In genomic region chr10:89580243-89580642, GRCh38 we compare ENCODE assay signal across 20 cellular contexts. TPM values are rescaled to one million over a fixed set of nuclear protein-coding genes. Genes with fewer than 3 reads are reported as not detected.
DNase-seq lines count a peak whose midpoint lies in the region; ATAC-seq, FAIRE-seq and TF ChIP-seq lines count a peak whose summit lies in the region.
"Had no signal": no experiment of that assay in that cellular context is flagged by ENCODE, and none has a peak within 500 bp of the region (broad histone marks: within the 10 kb centered on the region; RNA-seq: fewer than 3 reads in every experiment).

No MANE protein-coding gene starts in this region.

- H3K27ac ChIP-seq in pancreas = no peak overlapping the region
- H3K27ac ChIP-seq: BLaER1 treated with 17β-estradiol and CSF1 and Interleukin-3, amounts not matched to agents 10 nM and 100 nM had no signal

- no peaks in the 10 kb centered on the region for H3K4me1 ChIP-seq in pancreas
- H3K4me1 ChIP-seq: BLaER1 treated with 17β-estradiol and CSF1 and Interleukin-3, amounts not matched to agents 10 nM and 100 nM had no signal

- peak; percentile 78 for ATAC-seq in left lobe of liver
- no peak for ATAC-seq in GM19023 (IDR thresholded peaks at IDR 0.05; ENCODE audit: unreplicated experiment)
- no peak for ATAC-seq in pancreas
- ATAC-seq: CD8-positive, alpha-beta T cell; K562; PC-3 had no signal

- no peak overlapping the region for H3K4me3 ChIP-seq in pancreas
- H3K4me3 ChIP-seq: BLaER1 treated with 17β-estradiol and CSF1 and Interleukin-3, amounts not matched to agents 10 nM and 100 nM; K562 had no signal

- FAIRE-seq in GM18507 (lab: Jason Lieb, UNC) (peak; percentile 5), pancreas (lab: Jason Lieb, UNC) (no peak)
- FAIRE-seq: GM12891, H1, K562 had no signal

- H3K27me3 ChIP-seq in pancreas = no peaks in the 10 kb centered on the region
- H3K27me3 ChIP-seq: BLaER1 treated with 17β-estradiol and CSF1 and Interleukin-3, amounts not matched to agents 10 nM and 100 nM had no signal

- no peaks in the 10 kb centered on the region for H3K9me3 ChIP-seq in pancreas

- no peaks in the 10 kb centered on the region for H3K36me3 ChIP-seq in pancreas

- no peak for DNase-seq in GM18507 (ENCODE audit: extremely low spot score, insufficient read length, low read depth)
- peak; percentile 61 for DNase-seq in MV-4-11 (lab: John Stamatoyannopoulos, UW)
- DNase-seq in left lobe of liver (ENCODE audit: low spot score) = no peak
- peak; percentile 22 for DNase-seq in pons (ENCODE audit: low spot score)
- no peak for DNase-seq in pancreas
- DNase-seq in activated CD4-positive, alpha-beta T cell treated with anti-CD3 and anti-CD28 coated beads, Interleukin-2, amount 50 U/mL, for 48 hours = no peak
- DNase-seq: CD8-positive, alpha-beta T cell; DND-41; NCI-H1417; NCI-H187; NCI-H446 treated with DMSO at 0.1 percent for 48 hours; NCI-H526 treated with DMSO at 0.1 percent for 48 hours; PC-3; Right ventricle myocardium superior had no signal

- 91 to 94% methylated on average over 4 of the region's 4 CpGs for WGBS in pancreas, 2 donors

- TF ChIP-seq CTCF in pancreas (IDR thresholded peaks at IDR 0.05) = no peak

- intact Hi-C loops in pancreas (cut with DNase I) = no loop called here

RNA-seq across cellular contexts. Expression of gene SLC16A12, which starts 44.8 kb away (rescaled TPM):
- total RNA-seq in left lobe of liver (0.38 TPM), pancreas (10 to 100 TPM; 12.8 to 38.2 (median 28.4) TPM)
- polyA plus RNA-seq in pancreas = 10 to 100 TPM in 1 of 2 donors, 1 to 10 TPM in 1; 6.0 to 18.8 TPM
- total RNA-seq: CD8-positive, alpha-beta T cell; K562; PC-3; SK-MEL-5 had no signal
- polyA plus RNA-seq: K562 had no signal

Comparison
In these comparisons a context has a peak if more than half of its experiments do, and no peak if none do; other contexts are left out.
1. DNase-seq: peak in MV-4-11 (single experiment) and pons (single experiment); none in GM18507 (single experiment), left lobe of liver (single experiment), pancreas (0 of 6) and activated CD4-positive, alpha-beta T cell treated with anti-CD3 and anti-CD28 coated beads, Interleukin-2, amount 50 U/mL, for 48 hours (0 of 2).
2. RNA of gene SLC16A12, which starts 44.8 kb away (total RNA-seq): 12.8 to 38.2 TPM in pancreas; 0.38 TPM in left lobe of liver (single experiment); every median in the first group is over 10 times any median in the second.